1 cellular context compared by ENCODE assay signal in genomic region chr3:140152851-140153640, GRCh38.
TF ChIP-seq lines count a peak whose summit lies in the region.

No MANE protein-coding gene starts in this region.

TF ChIP-seq in GM12878, 131 proteins besides CTCF, POLR2A, EP300 and RAD21 (continued from another document):
- TF ChIP-seq BCLAF1 (IDR thresholded peaks at IDR 0.05) (no peak), NRF1 (conservative IDR thresholded peaks at IDR 0.05; ENCODE audit: low read depth, low read length) (no peak), SMARCA5 (IDR thresholded peaks at IDR 0.05) (no peak), KAT2A (conservative IDR thresholded peaks at IDR 0.05; ENCODE audit: control insufficient read depth, low read depth, low read length) (no peak), RCOR1 (conservative IDR thresholded peaks at IDR 0.05; ENCODE audit: low read depth, low read length) (no peak), CHD1 (IDR thresholded peaks at IDR 0.05; ENCODE audit: low read depth, low read length) (no peak), SRF (IDR thresholded peaks at IDR 0.05; ENCODE audit: low read depth in 2 of 2, low read length in 2 of 2) (no peak), SKIL (IDR thresholded peaks at IDR 0.05; ENCODE audit: low read depth, poor library complexity, severe bottlenecking) (no peak), SMAD1 (IDR thresholded peaks at IDR 0.05; ENCODE audit: low read depth, partially characterized antibody) (no peak), ZBTB11 (CRISPR knock-in tag; IDR thresholded peaks at IDR 0.05) (no peak), MYC (IDR thresholded peaks at IDR 0.05; ENCODE audit: insufficient read depth, insufficient read length, insufficient replicate concordance, low read length, severe bottlenecking) (no peak), ZNF207 (IDR thresholded peaks at IDR 0.05; ENCODE audit: borderline replicate concordance) (no peak), BCL11A (IDR thresholded peaks at IDR 0.05; ENCODE audit: low read depth, low read length) (no peak)
